In genomic region chr10:30433779-30434272, GRCh38 we compare ENCODE assay signal across 8 cellular contexts. TPM values are rescaled to one million over a fixed set of nuclear protein-coding genes. Genes with fewer than 3 reads are reported as not detected.
A peak's percentile ranks its signal among the peaks of the same experiment; 100 is the strongest.
DNase-seq lines count a peak whose midpoint lies in the region; ATAC-seq and TF ChIP-seq lines count a peak whose summit lies in the region.

TSS of gene MAP3K8 (plus strand) at chr10:30434184. CDS start at chr10:30438939, 4,755 bp downstream.

- H3K9me3 ChIP-seq in ascending aorta (no peaks in the 10 kb centered on the region), aorta (ENCODE audit: control insufficient read depth, low read length) (no peaks in the 10 kb centered on the region)

- no peaks in the 10 kb centered on the region for H3K36me3 ChIP-seq in H7 (replicated peaks; ENCODE audit: control insufficient read depth, insufficient read depth, low read length)
- H3K36me3 ChIP-seq in ascending aorta = peaks cover 4 to 20% of the 10 kb centered on the region in 2 donors
- H3K36me3 ChIP-seq in aorta (ENCODE audit: control insufficient read depth in 1 of 2, insufficient read depth in 2 of 2, low read length in 1 of 2) = no peaks in the 10 kb centered on the region

- peaks cover 8% of the 10 kb centered on the region; the same call in 1 of the 2 replicates for H3K27me3 ChIP-seq in H7 (ENCODE audit: control insufficient read depth, insufficient read depth, low read length)
- no peaks in the 10 kb centered on the region for H3K27me3 ChIP-seq in ascending aorta
- H3K27me3 ChIP-seq in aorta (ENCODE audit: control insufficient read depth in 1 of 2, insufficient read depth in 2 of 2, low read length in 1 of 2) = no peaks in the 10 kb centered on the region

- intact Hi-C loops in ascending aorta (cut with DNase I) (loop anchor here (1.0 to 2.0 kb wide), 3 partner anchors 9 to 21 kb away; no protein-coding TSS in a partner anchor), aorta (cut with DNase I) (loop anchor here in 1 of 2 donors (1.0 kb wide), 1 partner anchor 20 kb away; no protein-coding TSS in a partner anchor)

- 0% methylated on average over 51 to 53 of the region's 53 CpGs for WGBS in aorta, 2 donors

- peaks cover 0 to 10% of the 10 kb centered on the region in 2 donors for H3K4me1 ChIP-seq in ascending aorta
- H3K4me1 ChIP-seq in aorta (ENCODE audit: control insufficient read depth in 1 of 2, insufficient read depth in 2 of 2, low read length in 2 of 2) = no peaks in the 10 kb centered on the region

- TF ChIP-seq CTCF in GM10266 (IDR thresholded peaks at IDR 0.05; ENCODE audit: control insufficient read depth, insufficient read depth, low read depth, missing control alignments) (no peak), ascending aorta (IDR thresholded peaks at IDR 0.05) (no peak)

- peak within 1 kb of the TSS; percentile 86 for H3K4me3 ChIP-seq in H7 (ENCODE audit: insufficient read depth, low read depth, low read length)
- H3K4me3 ChIP-seq in ascending aorta = peak within 1 kb of the TSS; percentile 90 to 94
- peak within 1 kb of the TSS; percentile 86 to 92 for H3K4me3 ChIP-seq in aorta (ENCODE audit: low read length in 2 of 2)

- peak; percentile 94 for ATAC-seq in aorta (ENCODE audit: low FRiP score)

- H3K27ac ChIP-seq in ascending aorta = peak within 1 kb of the TSS; percentile 98 to 99
- H3K27ac ChIP-seq in aorta (ENCODE audit: low read depth in 1 of 2, low read length in 2 of 2) = peak within 1 kb of the TSS; percentile 99 to 100

- peak; percentile 88 for DNase-seq in GM10266 (ENCODE audit: extremely low spot score)
- peak; percentile 92 for DNase-seq in H7
- DNase-seq in M059J (ENCODE audit: low read depth) = peak; percentile 82
- peak; percentile 81 for DNase-seq in T-helper 9 cell
- peak; percentile 84 to 97 for DNase-seq in ascending aorta (ENCODE audit: low spot score in 2 of 2)
- peak; percentile 84 for DNase-seq in hepatic stellate cell (ENCODE audit: low spot score)
- peak; percentile 66 for DNase-seq in renal cortical epithelial cell (ENCODE audit: low read depth)
- peak; percentile 97 to 98 for DNase-seq in aorta

RNA-seq across cellular contexts. Expression of gene MAP3K8, which starts in this region (rescaled TPM):
- 10.5 and 12.9 TPM in 2 replicates for total RNA-seq in H7 (2014; rRNA removed; shearing (Covaris generic))
- total RNA-seq in M059J (2014; rRNA removed; shearing (Covaris generic)) = 0.76 and 3.3 TPM in 2 replicates
- total RNA-seq in ascending aorta (15.8 TPM), renal cortical epithelial cell (2.1 and 10.9 TPM in 2 replicates), aorta (10 to 100 TPM; 80.3 to 85.4 TPM)
- 10 to 100 TPM; 17.0 to 57.9 TPM for polyA plus RNA-seq in aorta

Comparison
In these comparisons a context has a peak if more than half of its experiments do, and no peak if none do; other contexts are left out.
1. Peak in every context shown above with its lines: DNase-seq, ATAC-seq, H3K4me3 ChIP-seq and H3K27ac ChIP-seq.